ENCODE assay signal across 22 cellular contexts in genomic region chr10:120180160-120180559, GRCh38.
DNase-seq lines count a peak whose midpoint lies in the region; ATAC-seq, FAIRE-seq and TF ChIP-seq lines count a peak whose summit lies in the region.
"Had no signal": no experiment of that assay in that cellular context is flagged by ENCODE, and none has a peak within 500 bp of the region (broad histone marks: within the 10 kb centered on the region; RNA-seq: fewer than 3 reads in every experiment).

No MANE protein-coding gene starts in this region.

- TF ChIP-seq CTCF in HEK293 (tag by site-specific recombination; IDR thresholded peaks at IDR 0.05) (no peak), lung (IDR thresholded peaks at IDR 0.05; ENCODE audit: control extremely low read depth, extremely low read depth) (no peak), BE2C (IDR thresholded peaks at IDR 0.05; ENCODE audit: low read depth, low read length) (no peak)

- DNase-seq in NCI-H69 (lab: John Stamatoyannopoulos, UW) (peak; percentile 37), lung (ENCODE audit: low spot score) (no peak), frontal cortex (ENCODE audit: low spot score in 2 of 2) (no peak), BE2C (no peak), DMS79 treated with DMSO at 0.1 percent for 48 hours (lab: John Stamatoyannopoulos, UW) (no peak)
- DNase-seq: 8988T; ACHN; Caco-2; Calu3; CD4-positive, alpha-beta T cell; CD8-positive, alpha-beta T cell; DND-41; EL; GDM1 had no signal

- POLR2A ChIA-PET in HEK293 (lab: Yijun Ruan, JAX) = no interaction called here

- ATAC-seq in lung (ENCODE audit: insufficient read depth, low FRiP score) = no peak
- ATAC-seq: CD8-positive, alpha-beta T cell; GM12878 had no signal

- no peak for FAIRE-seq in frontal cortex (lab: Jason Lieb, UNC)
- FAIRE-seq: A204.1, D721Med, GM12878, GM12892, GM18507 had no signal

- H3K4me3 ChIP-seq in HEK293 (ENCODE audit: low read depth, low read length) = no peak overlapping the region
- peak overlapping the region; percentile 13 for H3K4me3 ChIP-seq in lung
- no peak overlapping the region for H3K4me3 ChIP-seq in BE2C (ENCODE audit: low read depth, low read length)
- H3K4me3 ChIP-seq: BLaER1 treated with 17β-estradiol and CSF1 and Interleukin-3, amounts not matched to agents 10 nM and 100 nM; GM12878 had no signal

- H3K9me3 ChIP-seq in HEK293 (ENCODE audit: control insufficient read depth, insufficient read depth, low read depth, low read length) (no peaks in the 10 kb centered on the region), lung (ENCODE audit: control insufficient read depth in 2 of 2, insufficient read depth in 1 of 2, low read length in 1 of 2) (peaks cover 0 to 2% of the 10 kb centered on the region in 2 donors), BE2C (no peaks in the 10 kb centered on the region)
- H3K9me3 ChIP-seq: BLaER1 treated with 17β-estradiol and CSF1 and Interleukin-3, amounts not matched to agents 10 nM and 100 nM; Caco-2 had no signal

- H3K36me3 ChIP-seq in HEK293 (ENCODE audit: control insufficient read depth in 2 of 2, insufficient read depth in 1 of 2, low read length in 2 of 2) (no peaks in the 10 kb centered on the region), lung (ENCODE audit: control insufficient read depth in 2 of 2, insufficient read depth in 2 of 2, low read length in 2 of 2) (no peaks in the 10 kb centered on the region), BE2C (no peaks in the 10 kb centered on the region)
- H3K36me3 ChIP-seq: BLaER1 treated with 17β-estradiol and CSF1 and Interleukin-3, amounts not matched to agents 10 nM and 100 nM had no signal

- no peak overlapping the region for H3K27ac ChIP-seq in HEK293 (ENCODE audit: extremely low read depth, low read depth, low read length)
- H3K27ac ChIP-seq in lung (ENCODE audit: low read depth in 1 of 2, low read length in 1 of 2) = no peak overlapping the region
- H3K27ac ChIP-seq: BLaER1 treated with 17β-estradiol and CSF1 and Interleukin-3, amounts not matched to agents 10 nM and 100 nM; C4-2B had no signal

- CTCF ChIA-PET in HEK293 (lab: Yijun Ruan, JAX) = interaction anchor here (0.6 kb wide), 1 partner anchor 487 kb away, joined by 3 read pairs; no protein-coding TSS in a partner anchor

- no peaks in the 10 kb centered on the region for H3K27me3 ChIP-seq in lung (ENCODE audit: control insufficient read depth, insufficient read depth)
- no peaks in the 10 kb centered on the region for H3K27me3 ChIP-seq in BE2C
- H3K27me3 ChIP-seq: BLaER1 treated with 17β-estradiol and CSF1 and Interleukin-3, amounts not matched to agents 10 nM and 100 nM had no signal

- H3K4me1 ChIP-seq in HEK293 (ENCODE audit: control insufficient read depth, insufficient read depth, low read length) (no peaks in the 10 kb centered on the region), lung (ENCODE audit: control insufficient read depth in 2 of 2, insufficient read depth in 2 of 2, low read length in 2 of 2) (no peaks in the 10 kb centered on the region), BE2C (no peaks in the 10 kb centered on the region)
- H3K4me1 ChIP-seq: Caco-2 had no signal

- WGBS in lung, 2 donors = 66 to 86% methylated on average over 3 of the region's 3 CpGs

TF ChIP-seq in HEK293, 187 proteins besides CTCF, POLR2A, EP300 and RAD21:
- no peak for TF ChIP-seq ZNF354C (tag by site-specific recombination; IDR thresholded peaks at IDR 0.05; ENCODE audit: borderline replicate concordance, low read depth)
- peak; percentile 52 for TF ChIP-seq ZFHX2 (tag by site-specific recombination; conservative IDR thresholded peaks at IDR 0.05)
- TF ChIP-seq EGR2 (tag by site-specific recombination; IDR thresholded peaks at IDR 0.05; ENCODE audit: low read depth) = peak; percentile 63
- TF ChIP-seq ZNF488 (tag by site-specific recombination; IDR thresholded peaks at IDR 0.05) = no peak
